20 cellular contexts compared by ENCODE assay signal in genomic region chr7:47939425-47940036, GRCh38. TPM values are rescaled to one million over a fixed set of nuclear protein-coding genes. Genes with fewer than 3 reads are reported as not detected.
A peak's percentile ranks its signal among the peaks of the same experiment; 100 is the strongest.
DNase-seq lines count a peak whose midpoint lies in the region; ATAC-seq, FAIRE-seq and TF ChIP-seq lines count a peak whose summit lies in the region.
"Had no signal": no experiment of that assay in that cellular context is flagged by ENCODE, and none has a peak within 500 bp of the region (broad histone marks: within the 10 kb centered on the region; RNA-seq: fewer than 3 reads in every experiment).

No MANE protein-coding gene starts in this region.

- H3K4me1 ChIP-seq in IMR-90 (ENCODE audit: control insufficient read depth, insufficient read depth, low read length) (peaks cover 17% of the 10 kb centered on the region), lung (ENCODE audit: control insufficient read depth in 2 of 2, insufficient read depth in 2 of 2, low read length in 2 of 2) (peaks cover 7 to 14% of the 10 kb centered on the region in 2 donors), small intestine (ENCODE audit: control insufficient read depth in 2 of 2, insufficient read depth in 1 of 2, low read depth in 1 of 2, low read length in 1 of 2) (peaks cover 2% of the 10 kb centered on the region in 2 donors)
- H3K4me1 ChIP-seq: breast epithelium had no signal

- H3K27me3 ChIP-seq in IMR-90 (ENCODE audit: control insufficient read depth, insufficient read depth, low read length) (no peaks in the 10 kb centered on the region), lung (ENCODE audit: control insufficient read depth, insufficient read depth) (no peaks in the 10 kb centered on the region), small intestine (ENCODE audit: control insufficient read depth in 2 of 2, insufficient read depth in 2 of 2, low read length in 2 of 2) (no peaks in the 10 kb centered on the region)
- H3K27me3 ChIP-seq: breast epithelium had no signal

- no peak overlapping the region for H3K9ac ChIP-seq in IMR-90 (ENCODE audit: low read depth, low read length)

- H4K91ac ChIP-seq in IMR-90 (ENCODE audit: insufficient read depth, low read depth, low read length) = peak overlapping the region; percentile 97

- TF ChIP-seq CTCF in IMR-90 (conservative IDR thresholded peaks at IDR 0.05; ENCODE audit: low read depth, low read length) (no peak), chondrocyte (IDR thresholded peaks at IDR 0.05) (no peak), lung (IDR thresholded peaks at IDR 0.05; ENCODE audit: control extremely low read depth, extremely low read depth) (no peak)

- H3K36me3 ChIP-seq in IMR-90 (ENCODE audit: control insufficient read depth, insufficient read depth, low read length) (no peaks in the 10 kb centered on the region), lung (ENCODE audit: control insufficient read depth in 2 of 2, insufficient read depth in 2 of 2, low read length in 2 of 2) (peaks cover 0 to 1% of the 10 kb centered on the region in 2 donors), small intestine (ENCODE audit: control insufficient read depth in 2 of 2, insufficient read depth in 2 of 2, low read length in 2 of 2) (no peaks in the 10 kb centered on the region)
- H3K36me3 ChIP-seq: breast epithelium, thoracic aorta had no signal

- H2BK15ac ChIP-seq in IMR-90 (ENCODE audit: low read depth, low read length) = peak overlapping the region; percentile 96; the same call in 2 of the 3 replicates

- H3K4ac ChIP-seq in IMR-90 (ENCODE audit: low read depth, low read length) = peak overlapping the region; percentile 97

- H3K9me3 ChIP-seq in IMR-90 (ENCODE audit: control insufficient read depth, insufficient read depth, low read length) (no peaks in the 10 kb centered on the region), lung (ENCODE audit: control insufficient read depth in 2 of 2, insufficient read depth in 1 of 2, low read length in 1 of 2) (no peaks in the 10 kb centered on the region), small intestine (ENCODE audit: control insufficient read depth, low read depth) (no peaks in the 10 kb centered on the region)
- H3K9me3 ChIP-seq: breast epithelium, thoracic aorta had no signal

- H3K23ac ChIP-seq in IMR-90 (ENCODE audit: low read depth, low read length) = peak overlapping the region; percentile 64

- in situ Hi-C loops in IMR-90 (cut with MboI; ENCODE audit: low sequenced_read_pairs) = loop anchor here (10.0 kb wide), 2 partner anchors 505 to 675 kb away; no protein-coding TSS in a partner anchor

- peak overlapping the region; percentile 96 for H3K27ac Mint-ChIP-seq in chondrocyte (ENCODE audit: unreplicated experiment)
- H3K27ac Mint-ChIP-seq: CD4-positive, alpha-beta T cell had no signal

- H3K4me1 Mint-ChIP-seq in chondrocyte (ENCODE audit: low read depth) = peaks cover 58% of the 10 kb centered on the region

- ATAC-seq in IMR-90 (ENCODE audit: low read depth) (no peak), lung (ENCODE audit: insufficient read depth, low FRiP score) (no peak)

- DNase-seq in IMR-90 = no peak
- no peak for DNase-seq in chondrocyte (ENCODE audit: low spot score)
- DNase-seq in lung (ENCODE audit: low spot score) = no peak
- no peak for DNase-seq in small intestine
- DNase-seq in activated T-cell treated with anti-CD3 and anti-CD28 coated beads, Interleukin-2, amount 50 U/mL, for 48 hours = no peak
- no peak for DNase-seq in SK-N-DZ (ENCODE audit: low spot score)
- DNase-seq in NCI-H1092 treated with DMSO at 0.1 percent for 48 hours (lab: John Stamatoyannopoulos, UW) = no peak
- DNase-seq in T-helper 2 cell = no peak
- DNase-seq: activated CD4-positive, alpha-beta T cell treated with anti-CD3 and anti-CD28 coated beads, Interleukin-2, amount 50 U/mL, for 48 hours; activated gamma-delta T cell treated with Interleukin-2 at 50 U/mL for 16 hours; CD4-positive, alpha-beta T cell; GDM1; GOT3; NCI-H146; NCI-H748 treated with DMSO at 0.1 percent for 48 hours; retina had no signal

- H3K14ac ChIP-seq in IMR-90 (replicated peaks; ENCODE audit: low read depth, low read length) = peak overlapping the region; percentile 80

- H2AK9ac ChIP-seq in IMR-90 (replicated peaks; ENCODE audit: low read depth, low read length, poor library complexity) = no peak overlapping the region

- H3K4me2 ChIP-seq in IMR-90 (ENCODE audit: low read depth, low read length) = no peak overlapping the region

- BruUV-seq in IMR-90 (replicated peaks; lab: Mats Ljungman, UMichigan) = no TSS peak

- H3K4me3 ChIP-seq in IMR-90 (ENCODE audit: insufficient read depth, low read depth, low read length) = no peak overlapping the region
- no peak overlapping the region for H3K4me3 ChIP-seq in lung
- no peak overlapping the region for H3K4me3 ChIP-seq in small intestine (ENCODE audit: low read depth in 1 of 2, low read length in 2 of 2)
- H3K4me3 ChIP-seq: breast epithelium, SK-N-MC, thoracic aorta had no signal

- no peak overlapping the region for H3K56ac ChIP-seq in IMR-90 (ENCODE audit: extremely low read depth, insufficient read depth, low read length)

- H2BK120ac ChIP-seq in IMR-90 (ENCODE audit: low read depth, low read length) = peak overlapping the region; percentile 95

- H3K18ac ChIP-seq in IMR-90 (ENCODE audit: low read depth, low read length) = 0 out of 2 replicates have a peak overlapping the region, but pooled peaks have one; percentile 7

- H4K8ac ChIP-seq in IMR-90 (ENCODE audit: low read depth in 2 of 2, low read length in 2 of 2) = peak overlapping the region; percentile 53 to 92; a peak in 2 of 4 replicates

- CTCF ChIA-PET in IMR-90 (lab: Yijun Ruan, JAX) = interaction anchor here (0.6 to 2.0 kb wide), 4 partner anchors 11 to 673 kb away, joined by 3 to 5 read pairs (median 4); no protein-coding TSS in a partner anchor

- H4K20me1 ChIP-seq in IMR-90 (ENCODE audit: insufficient read depth, low read length) = no peaks in the 10 kb centered on the region

- intact Hi-C loops in IMR-90 (cut with micrococcal nuclease) = loop anchor here (10.0 kb wide), 2 partner anchors 355 to 675 kb away; partner anchors contain the start of gene TNS3

- H4K5ac ChIP-seq in IMR-90 (ENCODE audit: low read depth, low read length) = no peak overlapping the region

- no peak for TF ChIP-seq RAD21 in IMR-90 (IDR thresholded peaks at IDR 0.05; ENCODE audit: low read length)

- peaks cover 0 to 7% of the 10 kb centered on the region in 2 experiments; a peak in 1 of 4 replicates for H3K79me1 ChIP-seq in IMR-90 (ENCODE audit: low read depth in 1 of 2, low read length in 2 of 2)

- H2AFZ ChIP-seq in IMR-90 (replicated peaks; ENCODE audit: low read length, poor library complexity) = no peak overlapping the region

- WGBS in IMR-90 (ENCODE audit: extremely low coverage in 2 of 2, insufficient read length in 1 of 2), 2 experiments = 92% methylated on average over 2 of the region's 7 CpGs; no CpG with 5 or more reads in 1 of the 2 experiments
- WGBS in lung, 2 donors = 93 to 95% methylated on average over 7 of the region's 7 CpGs
- 93 to 95% (median 94%) methylated on average over 5 to 7 of the region's 7 CpGs for WGBS in small intestine, 3 donors

- H3K9me3 Mint-ChIP-seq in chondrocyte (ENCODE audit: low read depth) = no peaks in the 10 kb centered on the region
- H3K9me3 Mint-ChIP-seq: CD4-positive, alpha-beta T cell had no signal

- TF ChIP-seq POLR2A in IMR-90 (IDR thresholded peaks at IDR 0.05; ENCODE audit: low read depth, low read length) = no peak

- POLR2A ChIA-PET in IMR-90 (lab: Charles Lee; ENCODE audit: unreplicated experiment) = no interaction called here

- H3K27me3 Mint-ChIP-seq in chondrocyte (ENCODE audit: low read depth) = no peaks in the 10 kb centered on the region
- H3K27me3 Mint-ChIP-seq: CD4-positive, alpha-beta T cell had no signal

- peak overlapping the region; percentile 34 for H2BK5ac ChIP-seq in IMR-90 (ENCODE audit: low read depth, low read length, poor library complexity, severe bottlenecking)

- no peaks in the 10 kb centered on the region for H3K36me3 Mint-ChIP-seq in chondrocyte (ENCODE audit: low read depth)

- H3K27ac ChIP-seq in IMR-90 (ENCODE audit: insufficient read depth, low read length) = no peak overlapping the region
- H3K27ac ChIP-seq in lung (ENCODE audit: low read depth in 1 of 2, low read length in 1 of 2) = peak overlapping the region; percentile 55 to 80
- peak overlapping the region; percentile 6 to 93 for H3K27ac ChIP-seq in small intestine (ENCODE audit: low read depth in 1 of 2, low read length in 1 of 2)
- H3K27ac ChIP-seq: SK-N-MC had no signal

- peak overlapping the region; percentile 95 for H2BK20ac ChIP-seq in IMR-90 (ENCODE audit: low read depth, low read length)

- peaks cover 21% of the 10 kb centered on the region for H3K9me1 ChIP-seq in IMR-90 (ENCODE audit: insufficient read depth, low read length)

- no peak overlapping the region for H3K4me3 Mint-ChIP-seq in chondrocyte (ENCODE audit: unreplicated experiment)
- H3K4me3 Mint-ChIP-seq: CD4-positive, alpha-beta T cell had no signal

- dilution Hi-C loops in IMR-90 (cut with HindIII; ENCODE audit: low sequenced_read_pairs, unreplicated experiment) = no loop called here

- peak overlapping the region; percentile 94; the same call in 1 of the 2 replicates for H2AK5ac ChIP-seq in IMR-90 (ENCODE audit: low read depth, low read length)

- FAIRE-seq in small intestine (lab: Jason Lieb, UNC) = no peak

TF ChIP-seq in IMR-90, 13 proteins besides CTCF, POLR2A, EP300 and RAD21:
- TF ChIP-seq MXI1 (IDR thresholded peaks at IDR 0.05; ENCODE audit: borderline replicate concordance, low read depth, low read length) = no peak
- no peak for TF ChIP-seq NFE2L2 (IDR thresholded peaks at IDR 0.05; ENCODE audit: low read depth, low read length)

RNA-seq across cellular contexts. Expression of gene PKD1L1, which starts 8.7 kb away (rescaled TPM):
- total RNA-seq in IMR-90 (2012; rRNA removed) (under 0.01 TPM in 2 replicates), chondrocyte (0.15 to 0.25 TPM (median 0.23 TPM) in 3 replicates), lung (under 1 TPM; 0.26 to 0.80 TPM)
- polyA plus RNA-seq in IMR-90 (2012; rRNA removed) (0.03 and 0.15 TPM in 2 replicates), lung (1 to 10 TPM in 1 of 2 donors, under 1 TPM in 1; 0.30 to 1.1 TPM), small intestine (under 1 TPM in 1 of 3 donors, not detected in 2; 0.42 TPM)
- polyA plus RNA-seq in IMR-90 (2012; cell fraction: cytosol; rRNA removed) = 0.10 TPM in 1 of 2 replicates, not detected in the other
- 0.05 and 0.27 TPM in 2 replicates for polyA plus RNA-seq in IMR-90 (2012; cell fraction: nucleus; rRNA removed; ENCODE audit: low replicate concordance)
- polyA plus RNA-seq in SK-N-DZ (2014; cell fraction: cytosol; rRNA removed) = 0.01 and 0.05 TPM in 2 replicates
- 0.05 TPM in 1 of 2 replicates, not detected in the other for polyA plus RNA-seq in SK-N-DZ (2014; cell fraction: nucleus; rRNA removed)
- total RNA-seq: epithelial cell of proximal tubule had no signal

RNA-seq across cellular contexts. Expression of gene HUS1, which starts 39.9 kb away (rescaled TPM):
- total RNA-seq in IMR-90 (2012; rRNA removed) (18.3 and 31.9 TPM in 2 replicates), chondrocyte (29.0 to 31.1 TPM (median 30.6 TPM) in 3 replicates), lung (10 to 100 TPM; 26.5 to 33.9 TPM)
- polyA plus RNA-seq in IMR-90 (2012; rRNA removed) (12.7 and 16.2 TPM in 2 replicates), lung (10 to 100 TPM; 10.3 to 12.1 TPM), small intestine (10 to 100 TPM in 2 of 3 donors, 1 to 10 TPM in 1; 9.5 to 12.0 (median 11.9) TPM)
- polyA plus RNA-seq in IMR-90 (2012; cell fraction: cytosol; rRNA removed) = 5.2 TPM in 2 replicates
- polyA plus RNA-seq in IMR-90 (2012; cell fraction: nucleus; rRNA removed; ENCODE audit: low replicate concordance) = 5.6 and 24.4 TPM in 2 replicates
- 27.6 and 34.8 TPM in 2 replicates for polyA plus RNA-seq in SK-N-DZ (2014; cell fraction: cytosol; rRNA removed)
- polyA plus RNA-seq in SK-N-DZ (2014; cell fraction: nucleus; rRNA removed) = 8.6 and 13.6 TPM in 2 replicates
